Comparison of ENCODE assay signal across 22 cellular contexts in genomic region chr21:43295016-43295958, GRCh38.
DNase-seq lines count a peak whose midpoint lies in the region; ATAC-seq and TF ChIP-seq lines count a peak whose summit lies in the region.
"Had no signal": no experiment of that assay in that cellular context is flagged by ENCODE, and none has a peak within 500 bp of the region (broad histone marks: within the 10 kb centered on the region; RNA-seq: fewer than 3 reads in every experiment).

No MANE protein-coding gene starts in this region.

- H3K9ac ChIP-seq in endodermal cell (ENCODE audit: extremely low read depth, low read length, poor library complexity, severe bottlenecking): no peak overlapping the region

- peaks cover 41 to 48% of the 10 kb centered on the region in 2 donors for H3K4me1 Mint-ChIP-seq in stimulated activated naive B cell treated with anti-CD40 and anti-IgM and Interleukin-4, amounts not matched to agents 10 μg/mL and 1 μg/mL and 100 μg/mL, for 72 hours
- H3K4me1 Mint-ChIP-seq in endodermal cell: no peaks in the 10 kb centered on the region
- H3K4me1 Mint-ChIP-seq: immature natural killer cell had no signal

- intact Hi-C loops in left ventricle myocardium inferior (cut with micrococcal nuclease): no loop called here
- intact Hi-C loops in heart right ventricle (cut with DNase I): loop anchor here in 1 of 10 donors (5.0 kb wide), 1 partner anchor 52 kb away; no protein-coding TSS in a partner anchor

- peaks cover 9% of the 10 kb centered on the region for H3K4me1 ChIP-seq in left ventricle myocardium inferior
- H3K4me1 ChIP-seq in heart right ventricle: peaks cover 0 to 14% (median 0%) of the 10 kb centered on the region in 9 donors
- H3K4me1 ChIP-seq in RWPE2 (ENCODE audit: insufficient read depth, poor library complexity, severe bottlenecking): no peaks in the 10 kb centered on the region
- H3K4me1 ChIP-seq in endodermal cell (ENCODE audit: control insufficient read depth, insufficient read depth, low read length): no peaks in the 10 kb centered on the region
- H3K4me1 ChIP-seq: ascending aorta, sigmoid colon had no signal

- no peak overlapping the region for H3K27ac Mint-ChIP-seq in stimulated activated naive B cell treated with anti-CD40 and anti-IgM and Interleukin-4, amounts not matched to agents 10 μg/mL and 1 μg/mL and 100 μg/mL, for 72 hours
- no peak overlapping the region for H3K27ac Mint-ChIP-seq in endodermal cell
- H3K27ac Mint-ChIP-seq: activated CD4-positive, alpha-beta memory T cell treated with anti-CD3 and anti-CD28 coated beads for 36 hours; activated T-cell treated with anti-CD3 and anti-CD28 coated beads, Interleukin-2, amount 50 U/mL, for 24 hours; CD8-positive, alpha-beta T cell had no signal

- H3K36me3 Mint-ChIP-seq in stimulated activated naive B cell treated with anti-CD40 and anti-IgM and Interleukin-4, amounts not matched to agents 10 μg/mL and 1 μg/mL and 100 μg/mL, for 72 hours: peaks cover 0 to 2% of the 10 kb centered on the region in 2 donors
- H3K36me3 Mint-ChIP-seq in endodermal cell (ENCODE audit: low read depth): no peaks in the 10 kb centered on the region
- H3K36me3 Mint-ChIP-seq: activated CD4-positive, alpha-beta memory T cell treated with anti-CD3 and anti-CD28 coated beads for 36 hours; CD8-positive, alpha-beta T cell; immature natural killer cell had no signal

- H3K4me3 Mint-ChIP-seq in stimulated activated naive B cell treated with anti-CD40 and anti-IgM and Interleukin-4, amounts not matched to agents 10 μg/mL and 1 μg/mL and 100 μg/mL, for 72 hours: no peak overlapping the region
- H3K4me3 Mint-ChIP-seq in endodermal cell: no peak overlapping the region
- H3K4me3 Mint-ChIP-seq: activated CD4-positive, alpha-beta memory T cell treated with anti-CD3 and anti-CD28 coated beads for 36 hours; activated T-cell treated with anti-CD3 and anti-CD28 coated beads, Interleukin-2, amount 50 U/mL, for 24 hours; CD8-positive, alpha-beta T cell; immature natural killer cell had no signal

- peaks cover 33 to 49% of the 10 kb centered on the region in 2 donors for H3K27me3 Mint-ChIP-seq in stimulated activated naive B cell treated with anti-CD40 and anti-IgM and Interleukin-4, amounts not matched to agents 10 μg/mL and 1 μg/mL and 100 μg/mL, for 72 hours
- no peaks in the 10 kb centered on the region for H3K27me3 Mint-ChIP-seq in endodermal cell (ENCODE audit: insufficient read depth)

- no peaks in the 10 kb centered on the region for H3K9me3 Mint-ChIP-seq in stimulated activated naive B cell treated with anti-CD40 and anti-IgM and Interleukin-4, amounts not matched to agents 10 μg/mL and 1 μg/mL and 100 μg/mL, for 72 hours
- no peaks in the 10 kb centered on the region for H3K9me3 Mint-ChIP-seq in endodermal cell
- H3K9me3 Mint-ChIP-seq: activated T-cell treated with anti-CD3 and anti-CD28 coated beads, Interleukin-2, amount 50 U/mL, for 24 hours; CD8-positive, alpha-beta T cell had no signal

- ATAC-seq in heart right ventricle (no peak), RWPE2 (ENCODE audit: low read depth) (no peak), GM21528 (IDR thresholded peaks at IDR 0.05; ENCODE audit: low FRiP score, unreplicated experiment) (no peak)
- ATAC-seq in stimulated activated naive B cell treated with anti-CD40 and anti-IgM and Interleukin-4, amounts not matched to agents 10 μg/mL and 1 μg/mL and 100 μg/mL, for 72 hours (replicated peaks): peak; percentile 22 to 43
- ATAC-seq: CD8-positive, alpha-beta T cell had no signal

- DNase-seq in left ventricle myocardium inferior: peak; percentile 9
- no peak for DNase-seq in heart right ventricle
- peak; percentile 61 for DNase-seq in NCI-H2029 (lab: John Stamatoyannopoulos, UW)
- DNase-seq in RWPE2 (ENCODE audit: low spot score): peak; percentile 22
- DNase-seq in stimulated activated naive B cell treated with anti-CD40 and anti-IgM and Interleukin-4, amounts not matched to agents 10 μg/mL and 1 μg/mL and 100 μg/mL, for 72 hours: no peak
- no peak for DNase-seq in endodermal cell
- DNase-seq in NCI-H1694 treated with DMSO at 0.1 percent for 48 hours (lab: John Stamatoyannopoulos, UW): no peak
- DNase-seq: activated CD4-positive, alpha-beta memory T cell treated with anti-CD3 and anti-CD28 coated beads for 36 hours; activated naive CD4-positive, alpha-beta T cell treated with anti-CD3 and anti-CD28 coated beads, Interleukin-2, amount 50 U/mL, for 16 hours; activated T-cell treated with anti-CD3 and anti-CD28 coated beads, Interleukin-2, amount 50 U/mL, for 24 hours; CD8-positive, alpha-beta T cell; DND-41; immature natural killer cell; KG1; MV-4-11; NCI-H446 treated with DMSO at 0.1 percent for 48 hours; sigmoid colon; SJCRH30; stimulated activated naive CD4-positive, alpha-beta T cell had no signal

- H3K27ac ChIP-seq in left ventricle myocardium inferior (replicated peaks): no peak overlapping the region
- H3K27ac ChIP-seq in heart right ventricle: no peak overlapping the region
- H3K27ac ChIP-seq in RWPE2 (ENCODE audit: poor library complexity, severe bottlenecking): no peak overlapping the region
- no peak overlapping the region for H3K27ac ChIP-seq in endodermal cell (ENCODE audit: low read depth, low read length)
- H3K27ac ChIP-seq: ascending aorta, sigmoid colon, SJCRH30 had no signal

- peaks cover 12% of the 10 kb centered on the region for H3K9me3 ChIP-seq in left ventricle myocardium inferior (replicated peaks)
- peaks cover 0 to 14% (median 9%) of the 10 kb centered on the region in 11 donors for H3K9me3 ChIP-seq in heart right ventricle
- no peaks in the 10 kb centered on the region for H3K9me3 ChIP-seq in RWPE2 (ENCODE audit: severe bottlenecking)
- H3K9me3 ChIP-seq in endodermal cell (ENCODE audit: control insufficient read depth, low read length): no peaks in the 10 kb centered on the region

- H3K4me3 ChIP-seq in left ventricle myocardium inferior: no peak overlapping the region
- no peak overlapping the region for H3K4me3 ChIP-seq in heart right ventricle
- no peak overlapping the region for H3K4me3 ChIP-seq in RWPE2 (ENCODE audit: severe bottlenecking)
- H3K4me3 ChIP-seq in endodermal cell (ENCODE audit: low read length): no peak overlapping the region
- H3K4me3 ChIP-seq: ascending aorta, lung, sigmoid colon, SJCRH30 had no signal

- WGBS in heart right ventricle, 2 donors: 86 to 87% methylated on average over 15 of the region's 15 CpGs
- 93% methylated on average over 8 to 14 of the region's 15 CpGs for WGBS in endodermal cell (ENCODE audit: insufficient coverage in 1 of 2, insufficient read length in 1 of 2), 2 experiments

- H3K36me3 ChIP-seq in left ventricle myocardium inferior (no peaks in the 10 kb centered on the region), heart right ventricle (no peaks in the 10 kb centered on the region), RWPE2 (ENCODE audit: low read depth) (no peaks in the 10 kb centered on the region), endodermal cell (ENCODE audit: control insufficient read depth, insufficient read depth, low read length) (no peaks in the 10 kb centered on the region)
- H3K36me3 ChIP-seq: ascending aorta, sigmoid colon, SJCRH30 had no signal

- TF ChIP-seq CTCF in left ventricle myocardium inferior (IDR thresholded peaks at IDR 0.05; ENCODE audit: borderline replicate concordance): no peak
- TF ChIP-seq CTCF in heart right ventricle (IDR thresholded peaks at IDR 0.05): no peak
- no peak for TF ChIP-seq CTCF in RWPE2 (IDR thresholded peaks at IDR 0.05; ENCODE audit: poor library complexity, severe bottlenecking)
- TF ChIP-seq CTCF in endodermal cell (conservative IDR thresholded peaks at IDR 0.05): no peak

- peaks cover 10% of the 10 kb centered on the region for H3K27me3 ChIP-seq in left ventricle myocardium inferior (ENCODE audit: low read depth)
- peaks cover 0 to 7% (median 0%) of the 10 kb centered on the region in 7 donors for H3K27me3 ChIP-seq in heart right ventricle
- H3K27me3 ChIP-seq in RWPE2 (ENCODE audit: insufficient read depth, poor library complexity, severe bottlenecking): no peaks in the 10 kb centered on the region
- H3K27me3 ChIP-seq in endodermal cell (ENCODE audit: control insufficient read depth, insufficient read depth, low read length, poor library complexity, severe bottlenecking): no peaks in the 10 kb centered on the region
- H3K27me3 ChIP-seq: ascending aorta, SJCRH30 had no signal

Comparison
In these comparisons a context has a peak if more than half of its experiments do, and no peak if none do; other contexts are left out.
1. DNase-seq: peak in left ventricle myocardium inferior (single experiment), NCI-H2029 (single experiment) and RWPE2 (single experiment); none in heart right ventricle (0 of 2), stimulated activated naive B cell treated with anti-CD40 and anti-IgM and Interleukin-4, amounts not matched to agents 10 μg/mL and 1 μg/mL and 100 μg/mL, for 72 hours (single experiment), endodermal cell (single experiment) and NCI-H1694 treated with DMSO at 0.1 percent for 48 hours (single experiment).
2. ATAC-seq: peak in stimulated activated naive B cell treated with anti-CD40 and anti-IgM and Interleukin-4, amounts not matched to agents 10 μg/mL and 1 μg/mL and 100 μg/mL, for 72 hours (2 of 2); none in heart right ventricle (0 of 8), RWPE2 (single experiment) and GM21528 (single experiment).